16 cellular contexts compared by ENCODE assay signal in genomic region chr3:12895391-12896205, GRCh38. TPM values are rescaled to one million over a fixed set of nuclear protein-coding genes. Genes with fewer than 3 reads are reported as not detected.
DNase-seq lines count a peak whose midpoint lies in the region; ATAC-seq, FAIRE-seq and TF ChIP-seq lines count a peak whose summit lies in the region.
"Had no signal": no experiment of that assay in that cellular context is flagged by ENCODE, and none has a peak within 500 bp of the region (broad histone marks: within the 10 kb centered on the region; RNA-seq: fewer than 3 reads in every experiment).

No MANE protein-coding gene starts in this region.

- H3K27me3 ChIP-seq in bronchial epithelial cell (ENCODE audit: control insufficient read depth, insufficient read depth, low read length) (no peaks in the 10 kb centered on the region), thoracic aorta (replicated peaks; ENCODE audit: insufficient read depth) (no peaks in the 10 kb centered on the region)
- H3K27me3 ChIP-seq: uterus had no signal

- no peak overlapping the region for H3K4me3 Mint-ChIP-seq in activated naive CD4-positive, alpha-beta T cell treated with anti-CD3 and anti-CD28 coated beads, Interleukin-2, amount 50 U/mL, for 24 hours
- H3K4me3 Mint-ChIP-seq in activated naive CD4-positive, alpha-beta T cell treated with anti-CD3 and anti-CD28 coated beads for 36 hours, result no peak overlapping the region

- H3K27me3 Mint-ChIP-seq in activated naive CD4-positive, alpha-beta T cell treated with anti-CD3 and anti-CD28 coated beads, Interleukin-2, amount 50 U/mL, for 24 hours, result no peaks in the 10 kb centered on the region
- H3K27me3 Mint-ChIP-seq in activated naive CD4-positive, alpha-beta T cell treated with anti-CD3 and anti-CD28 coated beads for 36 hours (ENCODE audit: low read depth), result no peaks in the 10 kb centered on the region

- no peaks in the 10 kb centered on the region for H3K9me3 ChIP-seq in thoracic aorta
- H3K9me3 ChIP-seq: uterus had no signal

- no peaks in the 10 kb centered on the region for H3K9me3 Mint-ChIP-seq in activated naive CD4-positive, alpha-beta T cell treated with anti-CD3 and anti-CD28 coated beads, Interleukin-2, amount 50 U/mL, for 24 hours
- H3K9me3 Mint-ChIP-seq in activated naive CD4-positive, alpha-beta T cell treated with anti-CD3 and anti-CD28 coated beads for 36 hours, result no peaks in the 10 kb centered on the region

- H3K36me3 Mint-ChIP-seq in activated naive CD4-positive, alpha-beta T cell treated with anti-CD3 and anti-CD28 coated beads, Interleukin-2, amount 50 U/mL, for 24 hours, result peaks cover 2% of the 10 kb centered on the region
- H3K36me3 Mint-ChIP-seq in activated naive CD4-positive, alpha-beta T cell treated with anti-CD3 and anti-CD28 coated beads for 36 hours (ENCODE audit: low read depth), result peaks cover 5% of the 10 kb centered on the region

- CTCF ChIA-PET in activated naive CD4-positive, alpha-beta T cell treated with anti-CD3 and anti-CD28 coated beads for 36 hours (lab: Charles Lee), result interaction anchor here (0.6 to 1.8 kb wide), 6 partner anchors 12 to 761 kb away, joined by 3 to 6 read pairs (median 3); no protein-coding TSS in a partner anchor

- peaks cover 15 to 53% of the 10 kb centered on the region in 2 donors for H3K4me1 ChIP-seq in thoracic aorta (ENCODE audit: control insufficient read depth in 1 of 2, low read depth in 2 of 2)

- H3K4me1 Mint-ChIP-seq in activated naive CD4-positive, alpha-beta T cell treated with anti-CD3 and anti-CD28 coated beads, Interleukin-2, amount 50 U/mL, for 24 hours, result peaks cover 6% of the 10 kb centered on the region
- peaks cover 5% of the 10 kb centered on the region for H3K4me1 Mint-ChIP-seq in activated naive CD4-positive, alpha-beta T cell treated with anti-CD3 and anti-CD28 coated beads for 36 hours (ENCODE audit: low read depth)

- H3K36me3 ChIP-seq in bronchial epithelial cell (ENCODE audit: control insufficient read depth, insufficient read depth, low read length) (peaks cover 3% of the 10 kb centered on the region), thoracic aorta (peaks cover 10% of the 10 kb centered on the region)
- H3K36me3 ChIP-seq: uterus had no signal

- H3K4me3 ChIP-seq in bronchial epithelial cell (ENCODE audit: low read depth, low read length) (no peak overlapping the region), thoracic aorta (no peak overlapping the region)
- H3K4me3 ChIP-seq: skin epidermis, uterus had no signal

- FAIRE-seq in bronchial epithelial cell (lab: Jason Lieb, UNC), result no peak

- ATAC-seq in left lobe of liver (peak; percentile 57), thoracic aorta (ENCODE audit: insufficient number of reproducible peaks, low FRiP score, low read depth) (no peak), HG02981 (IDR thresholded peaks at IDR 0.05; ENCODE audit: unreplicated experiment) (no peak), GM18502 (IDR thresholded peaks at IDR 0.05; ENCODE audit: poor library complexity, unreplicated experiment) (no peak), HG02763 (IDR thresholded peaks at IDR 0.05; ENCODE audit: unreplicated experiment) (no peak)

- peak overlapping the region; percentile 56 to 66 for H3K27ac ChIP-seq in thoracic aorta
- H3K27ac ChIP-seq: skin epidermis, uterus had no signal

- peak overlapping the region; percentile 26 for H3K27ac Mint-ChIP-seq in activated naive CD4-positive, alpha-beta T cell treated with anti-CD3 and anti-CD28 coated beads, Interleukin-2, amount 50 U/mL, for 24 hours
- no peak overlapping the region for H3K27ac Mint-ChIP-seq in activated naive CD4-positive, alpha-beta T cell treated with anti-CD3 and anti-CD28 coated beads for 36 hours

- TF ChIP-seq CTCF in bronchial epithelial cell (IDR thresholded peaks at IDR 0.05; ENCODE audit: insufficient read depth, low read length, severe bottlenecking) (no peak), thoracic aorta (IDR thresholded peaks at IDR 0.05) (no peak)

- no peak for DNase-seq in activated naive CD4-positive, alpha-beta T cell treated with anti-CD3 and anti-CD28 coated beads for 36 hours
- DNase-seq in bronchial epithelial cell (ENCODE audit: low read depth), result peak; percentile 54
- DNase-seq in left lobe of liver (ENCODE audit: low spot score), result no peak
- no peak for DNase-seq in thoracic aorta (ENCODE audit: low spot score)
- DNase-seq: activated CD4-positive, alpha-beta T cell treated with anti-CD3 and anti-CD28 coated beads, Interleukin-2, amount 50 U/mL, for 1 hour; activated naive CD4-positive, alpha-beta T cell treated with anti-CD3 and anti-CD28 coated beads, Interleukin-2, amount 50 U/mL, for 16 hours; GDM1; HCEC 1CT; hippocampal formation; NCI-H2081 treated with DMSO at 0.1 percent for 48 hours; uterus had no signal

- intact Hi-C loops in activated naive CD4-positive, alpha-beta T cell treated with anti-CD3 and anti-CD28 coated beads for 36 hours (cut with micrococcal nuclease), result no loop called here

RNA-seq across cellular contexts. Expression of gene RPL32, which starts 54.2 kb away (rescaled TPM):
- total RNA-seq in activated naive CD4-positive, alpha-beta T cell treated with anti-CD3 and anti-CD28 coated beads for 36 hours, result 1,000 to 10,000 TPM; 3,385 to 3,704 TPM
- 2,605 and 2,954 TPM in 2 replicates for total RNA-seq in bronchial epithelial cell
- total RNA-seq in left lobe of liver, result 414 TPM
- 100 to 1,000 TPM; 455 to 867 TPM for total RNA-seq in thoracic aorta
